Comparison of ENCODE assay signal across 27 cellular contexts in the genomic region with DNA sequence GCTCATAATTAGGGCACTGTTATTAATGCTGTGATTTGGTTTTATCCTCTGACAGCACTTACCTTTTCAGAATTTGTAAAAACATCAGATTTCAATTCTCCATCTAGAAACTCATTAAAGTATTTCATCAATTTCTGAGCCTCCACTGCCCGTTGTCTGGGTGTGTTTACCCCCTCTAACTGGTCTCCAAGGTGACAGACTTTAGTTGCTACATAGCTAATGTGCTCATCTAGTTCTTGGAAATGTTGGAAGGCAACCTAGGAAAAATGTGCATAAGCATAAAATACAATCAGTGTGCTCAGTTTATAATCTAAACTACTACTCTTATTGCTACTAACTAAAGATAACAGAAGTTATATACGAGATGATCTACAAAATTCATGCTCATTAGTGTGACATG.
DNase-seq lines count a peak whose midpoint lies in the region; ATAC-seq and TF ChIP-seq lines count a peak whose summit lies in the region.
"Had no signal": no experiment of that assay in that cellular context is flagged by ENCODE, and none has a peak within 500 bp of the region (broad histone marks: within the 10 kb centered on the region; RNA-seq: fewer than 3 reads in every experiment).

No MANE protein-coding gene starts in this region.

- TF ChIP-seq CTCF in fibroblast of pulmonary artery (IDR thresholded peaks at IDR 0.05; ENCODE audit: low read length, missing control alignments): no peak

- H3K4me3 ChIP-seq in fibroblast of pulmonary artery (replicated peaks; ENCODE audit: low read depth, low read length): no peak overlapping the region
- H3K4me3 ChIP-seq: ovary, PC-9, smooth muscle cell, transverse colon had no signal

- DNase-seq in GM04504 (ENCODE audit: low read depth) (peak; percentile 37), astrocyte of the hippocampus (ENCODE audit: low read depth, low spot score) (peak; percentile 32), fibroblast of pulmonary artery (ENCODE audit: low read depth) (peak; percentile 43), stromal cell of bone marrow (ENCODE audit: low read depth) (peak; percentile 12)
- DNase-seq in activated effector memory CD4-positive, alpha-beta T cell treated with anti-CD3 and anti-CD28 coated beads, Interleukin-2, amount 50 U/mL, for 16 hours: no peak
- DNase-seq in activated CD4-positive, CD25-positive, alpha-beta regulatory T cell treated with anti-CD3 and anti-CD28 coated beads, Interleukin-2, amount 50 U/mL, for 72 hours: no peak
- DNase-seq: activated CD4-positive, alpha-beta T cell treated with anti-CD3 and anti-CD28 coated beads for 36 hours; activated CD8-positive, alpha-beta T cell treated with anti-CD3 and anti-CD28 coated beads, Interleukin-2, amount 10 ng/mL, durations not matched to agents 7 days and 5 days; activated naive CD8-positive, alpha-beta T cell treated with anti-CD3 and anti-CD28 coated beads for 36 hours; brain microvascular endothelial cell; CD4-positive, alpha-beta memory T cell; effector memory CD4-positive, alpha-beta T cell; EL; erythroblast; natural killer cell; NCI-H1092; NCI-H1694 treated with DMSO at 0.1 percent for 48 hours; NCI-H2171; NCI-H524; ovary; PC-9; retina; Right ventricle myocardium superior; stimulated activated CD4-positive, alpha-beta T cell treated with anti-CD3 and anti-CD28 coated beads, Interleukin-1b, Interleukin-23, amount 100 ng/mL, for 48 hours; transverse colon had no signal

- ATAC-seq in GM18858 (IDR thresholded peaks at IDR 0.05; ENCODE audit: unreplicated experiment): no peak
- ATAC-seq: activated CD4-positive, alpha-beta T cell treated with anti-CD3 and anti-CD28 coated beads for 36 hours; activated CD8-positive, alpha-beta T cell treated with anti-CD3 and anti-CD28 coated beads, Interleukin-2, amount 10 ng/mL, durations not matched to agents 7 days and 5 days; natural killer cell had no signal

Comparison
In these comparisons a context has a peak if more than half of its experiments do, and no peak if none do; other contexts are left out.
1. DNase-seq: peak in GM04504 (single experiment), astrocyte of the hippocampus (single experiment), fibroblast of pulmonary artery (single experiment) and stromal cell of bone marrow (single experiment); none in activated effector memory CD4-positive, alpha-beta T cell treated with anti-CD3 and anti-CD28 coated beads, Interleukin-2, amount 50 U/mL, for 16 hours (single experiment) and activated CD4-positive, CD25-positive, alpha-beta regulatory T cell treated with anti-CD3 and anti-CD28 coated beads, Interleukin-2, amount 50 U/mL, for 72 hours (single experiment).